Comparison of ENCODE assay signal across 8 cellular contexts in genomic region chr20:20603339-20603990, GRCh38.
DNase-seq lines count a peak whose midpoint lies in the region; ATAC-seq and TF ChIP-seq lines count a peak whose summit lies in the region.

No MANE protein-coding gene starts in this region.

- 3% methylated on average over 5 of the region's 5 CpGs for WGBS in mammary epithelial cell (ENCODE audit: low coverage, missing lambda C conversion rate)
- 75 to 89% methylated on average over 5 of the region's 5 CpGs for WGBS in testis, 2 donors
- WGBS in suprapubic skin: 55% methylated on average over 5 of the region's 5 CpGs

- peak overlapping the region; percentile 21 for H3K4me2 ChIP-seq in mammary epithelial cell (ENCODE audit: insufficient read depth, low read depth, low read length)

- H3K27ac ChIP-seq in mammary epithelial cell (ENCODE audit: insufficient read depth, low read depth, low read length) (peak overlapping the region; percentile 35), testis (no peak overlapping the region), suprapubic skin (no peak overlapping the region)

- in situ Hi-C loops in mammary epithelial cell (cut with MboI; ENCODE audit: low sequenced_read_pairs in 2 of 2): no loop called here

- TF ChIP-seq POLR2A in testis (IDR thresholded peaks at IDR 0.05): no peak
- TF ChIP-seq POLR2A in suprapubic skin (IDR thresholded peaks at IDR 0.05): no peak

- ATAC-seq in GM18873 (IDR thresholded peaks at IDR 0.05; ENCODE audit: low FRiP score, unreplicated experiment): peak; percentile 90
- peak; percentile 99 for ATAC-seq in HG02798 (IDR thresholded peaks at IDR 0.05; ENCODE audit: poor library complexity, unreplicated experiment)

- no peaks in the 10 kb centered on the region for H3K9me3 ChIP-seq in mammary epithelial cell (replicated peaks; ENCODE audit: insufficient read depth, low read length)
- no peaks in the 10 kb centered on the region for H3K9me3 ChIP-seq in testis
- H3K9me3 ChIP-seq in suprapubic skin: no peaks in the 10 kb centered on the region

- H3K4me1 ChIP-seq in mammary epithelial cell (ENCODE audit: insufficient read depth, low read length) (peaks cover 17% of the 10 kb centered on the region), testis (no peaks in the 10 kb centered on the region), suprapubic skin (peaks cover 5% of the 10 kb centered on the region)

- BruUV-seq in mammary epithelial cell (replicated peaks; lab: Mats Ljungman, UMichigan): no TSS peak

- intact Hi-C loops in mammary epithelial cell (cut with micrococcal nuclease): no loop called here
- intact Hi-C loops in testis (cut with DNase I; ENCODE audit: low total_unique reads): no loop called here

- no peak for TF ChIP-seq CTCF in mammary epithelial cell (conservative IDR thresholded peaks at IDR 0.05 in 1 of 2, IDR thresholded peaks at IDR 0.05 in 1 of 2; ENCODE audit: extremely low read depth in 1 of 2, insufficient read depth in 1 of 2, low read depth in 1 of 2, low read length in 2 of 2)
- no peak for TF ChIP-seq CTCF in testis (IDR thresholded peaks at IDR 0.05)
- TF ChIP-seq CTCF in suprapubic skin (IDR thresholded peaks at IDR 0.05): no peak

- peak overlapping the region; percentile 49 for H2AFZ ChIP-seq in mammary epithelial cell (ENCODE audit: low read depth, low read length)

- no peaks in the 10 kb centered on the region for H3K79me2 ChIP-seq in mammary epithelial cell (ENCODE audit: insufficient read depth, low read length)

- no peak for TF ChIP-seq EP300 in suprapubic skin (IDR thresholded peaks at IDR 0.05)

- no peaks in the 10 kb centered on the region for H4K20me1 ChIP-seq in mammary epithelial cell (ENCODE audit: insufficient read depth, low read length)

- DNase-seq in NCI-H187 (lab: John Stamatoyannopoulos, UW): peak; percentile 46 to 84
- DNase-seq in mammary epithelial cell: peak; percentile 97
- no peak for DNase-seq in middle frontal gyrus (ENCODE audit: extremely low spot score, low spot score)
- DNase-seq in testis: no peak
- DNase-seq in 8988T: no peak
- DNase-seq in suprapubic skin (ENCODE audit: low spot score in 2 of 2): no peak

- H3K9ac ChIP-seq in mammary epithelial cell (ENCODE audit: insufficient read depth, low read length): no peak overlapping the region

- dilution Hi-C loops in mammary epithelial cell (cut with HindIII; ENCODE audit: low sequenced_read_pairs): no loop called here

- H3K36me3 ChIP-seq in mammary epithelial cell (ENCODE audit: insufficient read depth, low read length): peaks cover 2% of the 10 kb centered on the region
- H3K36me3 ChIP-seq in testis (ENCODE audit: low read depth, missing control alignments): no peaks in the 10 kb centered on the region
- H3K36me3 ChIP-seq in suprapubic skin: peaks cover 22% of the 10 kb centered on the region

- CTCF ChIA-PET in mammary epithelial cell (lab: Charles Lee; ENCODE audit: low non-redundant PET): interaction anchor here (0.7 kb wide), 1 partner anchor 1398 kb away, joined by 3 read pairs; no protein-coding TSS in a partner anchor

- H3K4me3 ChIP-seq in mammary epithelial cell (replicated peaks in 1 of 3; ENCODE audit: insufficient read depth in 1 of 3, low read depth in 2 of 3, low read length in 3 of 3) (no peak overlapping the region), testis (no peak overlapping the region), suprapubic skin (no peak overlapping the region)

- H3K27me3 ChIP-seq in mammary epithelial cell (ENCODE audit: insufficient read depth, low read length) (no peaks in the 10 kb centered on the region), testis (no peaks in the 10 kb centered on the region), suprapubic skin (no peaks in the 10 kb centered on the region)

Comparison
In these comparisons a context has a peak if more than half of its experiments do, and no peak if none do; other contexts are left out.
1. DNase-seq: peak in NCI-H187 (2 of 2) and mammary epithelial cell (single experiment); none in middle frontal gyrus (single experiment), testis (single experiment), 8988T (single experiment) and suprapubic skin (0 of 2).